Comparison of ENCODE assay signal across 9 cellular contexts in genomic region chr16:29665294-29666077, GRCh38. TPM values are rescaled to one million over a fixed set of nuclear protein-coding genes. Genes with fewer than 3 reads are reported as not detected.
DNase-seq lines count a peak whose midpoint lies in the region; ATAC-seq and TF ChIP-seq lines count a peak whose summit lies in the region.
"Had no signal": no experiment of that assay in that cellular context is flagged by ENCODE, and none has a peak within 500 bp of the region (broad histone marks: within the 10 kb centered on the region; RNA-seq: fewer than 3 reads in every experiment).

No MANE protein-coding gene starts in this region.

- no peaks in the 10 kb centered on the region for H3K79me2 ChIP-seq in GM23338 (replicated peaks; ENCODE audit: insufficient read depth)

- H3K27ac Mint-ChIP-seq in GM23338 = no peak overlapping the region
- H3K27ac Mint-ChIP-seq in activated CD4-positive, alpha-beta T cell treated with anti-CD3 and anti-CD28 coated beads, Interleukin-2, amount 10 ng/mL, durations not matched to agents 7 days and 5 days = peak overlapping the region; percentile 94

- peak overlapping the region; percentile 2; the same call in 1 of the 3 replicates for H3K4me3 Mint-ChIP-seq in GM23338
- peak overlapping the region; percentile 99 for H3K4me3 Mint-ChIP-seq in activated CD4-positive, alpha-beta T cell treated with anti-CD3 and anti-CD28 coated beads, Interleukin-2, amount 10 ng/mL, durations not matched to agents 7 days and 5 days

- peaks cover 9% of the 10 kb centered on the region for H3K27me3 Mint-ChIP-seq in GM23338 (ENCODE audit: insufficient read depth, low read depth, poor library complexity)
- H3K27me3 Mint-ChIP-seq in activated CD4-positive, alpha-beta T cell treated with anti-CD3 and anti-CD28 coated beads, Interleukin-2, amount 10 ng/mL, durations not matched to agents 7 days and 5 days = no peaks in the 10 kb centered on the region

- peaks cover 13% of the 10 kb centered on the region; the same call in 1 of the 2 replicates for H3F3A ChIP-seq in GM23338 (replicated peaks; ENCODE audit: low read depth)

- no peak for DNase-seq in GM23338 (ENCODE audit: low spot score)
- no peak for DNase-seq in activated CD4-positive, alpha-beta T cell treated with anti-CD3 and anti-CD28 coated beads, Interleukin-2, amount 10 ng/mL, durations not matched to agents 7 days and 5 days
- DNase-seq in spleen = peak; percentile 76
- no peak for DNase-seq in NCI-H748 (lab: John Stamatoyannopoulos, UW; ENCODE audit: unreplicated experiment)
- DNase-seq in ureter (ENCODE audit: low spot score) = no peak
- DNase-seq: NCI-H446 had no signal

- H3K36me3 ChIP-seq in GM23338 (ENCODE audit: insufficient read depth) = no peaks in the 10 kb centered on the region
- H3K36me3 ChIP-seq in duodenal mucosa (ENCODE audit: control insufficient read depth in 1 of 2, insufficient read depth in 2 of 2, low read length in 2 of 2) = no peaks in the 10 kb centered on the region
- H3K36me3 ChIP-seq in spleen = no peaks in the 10 kb centered on the region

- H2AFZ ChIP-seq in GM23338 = peak overlapping the region; percentile 97

- peak overlapping the region in 1 of 2 donors; percentile 18 for H3K9ac ChIP-seq in duodenal mucosa (ENCODE audit: low read depth in 1 of 2, low read length in 2 of 2)

- no peaks in the 10 kb centered on the region for H3K27me3 ChIP-seq in GM23338 (ENCODE audit: insufficient read depth)
- no peaks in the 10 kb centered on the region for H3K27me3 ChIP-seq in duodenal mucosa (ENCODE audit: control insufficient read depth in 1 of 2, insufficient read depth in 2 of 2, low read length in 2 of 2)
- H3K27me3 ChIP-seq in spleen (replicated peaks in 1 of 7) = no peaks in the 10 kb centered on the region

- peaks cover 18% of the 10 kb centered on the region for H3K4me1 ChIP-seq in GM23338 (ENCODE audit: insufficient read depth)
- peaks cover 12 to 22% of the 10 kb centered on the region in 2 donors for H3K4me1 ChIP-seq in duodenal mucosa (ENCODE audit: control insufficient read depth in 1 of 2, insufficient read depth in 2 of 2, low read length in 2 of 2)
- H3K4me1 ChIP-seq in spleen = peaks cover 7 to 91% (median 69%) of the 10 kb centered on the region in 6 donors

- H3K36me3 Mint-ChIP-seq in GM23338 (ENCODE audit: low read depth) = no peaks in the 10 kb centered on the region
- peaks cover 53% of the 10 kb centered on the region for H3K36me3 Mint-ChIP-seq in activated CD4-positive, alpha-beta T cell treated with anti-CD3 and anti-CD28 coated beads, Interleukin-2, amount 10 ng/mL, durations not matched to agents 7 days and 5 days (ENCODE audit: low read depth)

- intact Hi-C loops in spleen (cut with DNase I; ENCODE audit: low total_unique reads) = no loop called here

- CTCF ChIA-PET in activated CD4-positive, alpha-beta T cell treated with anti-CD3 and anti-CD28 coated beads, Interleukin-2, amount 10 ng/mL, durations not matched to agents 7 days and 5 days (lab: Charles Lee) = interaction anchor here (0.5 to 2.6 kb wide), 6 partner anchors 10 to 150 kb away, joined by 3 to 10 read pairs (median 4); partner anchors contain the start of genes KIF22 and PAGR1

- H4K20me1 ChIP-seq in GM23338 (replicated peaks; ENCODE audit: insufficient read depth) = no peaks in the 10 kb centered on the region

- TF ChIP-seq POLR2A in spleen (IDR thresholded peaks at IDR 0.05) = no peak

- TF ChIP-seq CTCF in GM23338 (conservative IDR thresholded peaks at IDR 0.05; ENCODE audit: low read depth in 2 of 2) (no peak), spleen (IDR thresholded peaks at IDR 0.05 in 8 of 11, conservative IDR thresholded peaks at IDR 0.05 in 3 of 11) (no peak)

- H3K9me2 ChIP-seq in GM23338 (ENCODE audit: insufficient read depth) = no peaks in the 10 kb centered on the region

- peak overlapping the region; percentile 86; the same call in 1 of the 2 replicates for H3K4me2 ChIP-seq in GM23338

- H3K27ac ChIP-seq in GM23338 (ENCODE audit: low read depth) (no peak overlapping the region), duodenal mucosa (ENCODE audit: low read depth, low read length) (no peak overlapping the region), spleen (peak overlapping the region in 7 of 8 donors; percentile 21 to 89 (median 69))

- POLR2A ChIA-PET in activated CD4-positive, alpha-beta T cell treated with anti-CD3 and anti-CD28 coated beads, Interleukin-2, amount 10 ng/mL, durations not matched to agents 7 days and 5 days (lab: Charles Lee) = no interaction called here

- H3K9me3 Mint-ChIP-seq in GM23338 = no peaks in the 10 kb centered on the region
- H3K9me3 Mint-ChIP-seq in activated CD4-positive, alpha-beta T cell treated with anti-CD3 and anti-CD28 coated beads, Interleukin-2, amount 10 ng/mL, durations not matched to agents 7 days and 5 days = no peaks in the 10 kb centered on the region

- ATAC-seq in GM23338 = no peak; the same call in 2 of the 3 replicates
- ATAC-seq in HG02884 (IDR thresholded peaks at IDR 0.05; ENCODE audit: unreplicated experiment) = no peak
- ATAC-seq in esophagus mucosa = no peak

- no peaks in the 10 kb centered on the region for H3K9me3 ChIP-seq in duodenal mucosa (ENCODE audit: control insufficient read depth in 1 of 2, low read length in 2 of 2)
- no peaks in the 10 kb centered on the region for H3K9me3 ChIP-seq in spleen

- H3K4me1 Mint-ChIP-seq in GM23338 = peaks cover 37% of the 10 kb centered on the region
- H3K4me1 Mint-ChIP-seq in activated CD4-positive, alpha-beta T cell treated with anti-CD3 and anti-CD28 coated beads, Interleukin-2, amount 10 ng/mL, durations not matched to agents 7 days and 5 days = peaks cover 49% of the 10 kb centered on the region

- 33 to 42% (median 36%) methylated on average over 13 to 15 of the region's 15 CpGs for whole genome bisulfite sequencing in spleen, 5 donors

- H3K4me3 ChIP-seq in GM23338 (no peak overlapping the region), duodenal mucosa (ENCODE audit: low read depth in 1 of 2, low read length in 2 of 2) (peak overlapping the region; percentile 65 to 66), spleen (peak overlapping the region in 7 of 8 donors; percentile 12 to 77 (median 52))

TF ChIP-seq in GM23338, 12 proteins besides CTCF, POLR2A, EP300 and RAD21 (continues in another document):
- TF ChIP-seq STAT1 (IDR thresholded peaks at IDR 0.05; ENCODE audit: unreplicated experiment) = no peak
- TF ChIP-seq EZH2phosphoT487 (IDR thresholded peaks at IDR 0.05; ENCODE audit: unreplicated experiment) = no peak
- TF ChIP-seq CREB1 (CRISPR knock-in tag; IDR thresholded peaks at IDR 0.05; ENCODE audit: low read depth) = no peak
- TF ChIP-seq EZH2 (IDR thresholded peaks at IDR 0.05; ENCODE audit: low read depth, unreplicated experiment) = no peak
- TF ChIP-seq, protein P1, sequence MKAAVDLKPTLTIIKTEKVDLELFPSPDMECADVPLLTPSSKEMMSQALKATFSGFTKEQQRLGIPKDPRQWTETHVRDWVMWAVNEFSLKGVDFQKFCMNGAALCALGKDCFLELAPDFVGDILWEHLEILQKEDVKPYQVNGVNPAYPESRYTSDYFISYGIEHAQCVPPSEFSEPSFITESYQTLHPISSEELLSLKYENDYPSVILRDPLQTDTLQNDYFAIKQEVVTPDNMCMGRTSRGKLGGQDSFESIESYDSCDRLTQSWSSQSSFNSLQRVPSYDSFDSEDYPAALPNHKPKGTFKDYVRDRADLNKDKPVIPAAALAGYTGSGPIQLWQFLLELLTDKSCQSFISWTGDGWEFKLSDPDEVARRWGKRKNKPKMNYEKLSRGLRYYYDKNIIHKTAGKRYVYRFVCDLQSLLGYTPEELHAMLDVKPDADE (IDR thresholded peaks at IDR 0.05) = no peak
- TF ChIP-seq ZNF331 (CRISPR knock-in tag; IDR thresholded peaks at IDR 0.05; ENCODE audit: low read depth) = no peak
- TF ChIP-seq NANOG (IDR thresholded peaks at IDR 0.05; ENCODE audit: borderline replicate concordance) = no peak
- no peak for TF ChIP-seq JUNB (IDR thresholded peaks at IDR 0.05; ENCODE audit: unreplicated experiment)
- no peak for TF ChIP-seq POLR2AphosphoS5 (IDR thresholded peaks at IDR 0.05; ENCODE audit: low read depth)

RNA-seq across cellular contexts. Expression of gene SPN, which starts 2.4 kb away (rescaled TPM):
- 2.1 and 2.3 TPM in 2 replicates for total RNA-seq in GM23338 (2014; rRNA removed; shearing (Covaris generic))
- polyA plus RNA-seq in GM23338 (2016; fragmentation: Nextera tagmentation; extraction: Ambion mirVana) (0.52 and 0.82 TPM in 2 replicates), spleen (1 to 10 TPM; 3.9 to 9.1 (median 7.3) TPM)
- 100 to 1,000 TPM; 351 to 357 TPM for total RNA-seq in activated CD4-positive, alpha-beta T cell treated with anti-CD3 and anti-CD28 coated beads, Interleukin-2, amount 10 ng/mL, durations not matched to agents 7 days and 5 days
- total RNA-seq in spleen (10 to 100 TPM; 21.6 to 46.4 (median 28.7) TPM), ureter (4.2 TPM), esophagus mucosa (0.60 TPM)

RNA-seq across cellular contexts. Expression of gene QPRT, which starts 13.5 kb away (rescaled TPM):
- total RNA-seq in GM23338 (2014; rRNA removed; shearing (Covaris generic)) = 102 and 128 TPM in 2 replicates
- polyA plus RNA-seq in GM23338 (2016; fragmentation: Nextera tagmentation; extraction: Ambion mirVana) (65.4 and 79.1 TPM in 2 replicates), spleen (1 to 10 TPM; 3.3 to 8.0 (median 7.5) TPM)
- total RNA-seq in activated CD4-positive, alpha-beta T cell treated with anti-CD3 and anti-CD28 coated beads, Interleukin-2, amount 10 ng/mL, durations not matched to agents 7 days and 5 days = 1 to 10 TPM; 3.9 to 4.8 TPM
- total RNA-seq in spleen (10 to 100 TPM in 6 of 7 donors, 1 to 10 TPM in 1; 8.8 to 37.2 (median 21.7) TPM), ureter (24.7 TPM), esophagus mucosa (0.60 TPM)

Comparison
In these comparisons a context has a peak if more than half of its experiments do, and no peak if none do; other contexts are left out.
1. H3K27ac ChIP-seq: peak in spleen (7 of 8); none in GM23338 (single experiment) and duodenal mucosa (single experiment).
2. RNA of gene SPN, which starts 2.4 kb away (total RNA-seq): 351 to 357 TPM in activated CD4-positive, alpha-beta T cell treated with anti-CD3 and anti-CD28 coated beads, Interleukin-2, amount 10 ng/mL, durations not matched to agents 7 days and 5 days; 21.6 to 46.4 TPM in spleen, 4.2 TPM in ureter (single experiment), 2.1 to 2.3 TPM in GM23338 and 0.60 TPM in esophagus mucosa (single experiment); every median in the first group is over 4 times any median in the second.